28 cellular contexts compared by ENCODE assay signal in genomic region chr3:81496407-81497104, GRCh38.
"Had no signal": no experiment of that assay in that cellular context is flagged by ENCODE, and none has a peak within 500 bp of the region (broad histone marks: within the 10 kb centered on the region; RNA-seq: fewer than 3 reads in every experiment).

No MANE protein-coding gene starts in this region.

- H3K36me3 ChIP-seq: sigmoid colon, thyroid gland had no signal

- H3K9me3 ChIP-seq: left lung, neutrophil, sigmoid colon, stomach, thyroid gland had no signal

- H3K27ac ChIP-seq: left lung, neutrophil, sigmoid colon, stomach, thyroid gland had no signal

- ATAC-seq: activated CD8-positive, alpha-beta T cell treated with anti-CD3 and anti-CD28 coated beads for 36 hours; activated naive CD8-positive, alpha-beta T cell treated with anti-CD3 and anti-CD28 coated beads, Interleukin-2, amount 50 U/mL, for 24 hours; activated T-cell treated with anti-CD3 and anti-CD28 coated beads, Interleukin-2, amount 50 U/mL, for 4 hours; activated T-helper 17 cell treated with anti-CD3 and anti-CD28 coated beads, Interleukin-2, amount 50 U/mL, for 72 hours; effector memory CD8-positive, alpha-beta T cell; left lung; stimulated activated memory B cell treated with anti-CD40 and anti-IgM and Interleukin-4, amounts not matched to agents 10 μg/mL and 1 μg/mL and 100 μg/mL, for 72 hours; T-helper 17 cell had no signal

- H3K27me3 Mint-ChIP-seq: activated CD8-positive, alpha-beta T cell treated with anti-CD3 and anti-CD28 coated beads for 36 hours; activated naive CD8-positive, alpha-beta T cell treated with anti-CD3 and anti-CD28 coated beads, Interleukin-2, amount 50 U/mL, for 24 hours; activated T-helper 17 cell treated with anti-CD3 and anti-CD28 coated beads, Interleukin-2, amount 50 U/mL, for 72 hours; effector memory CD8-positive, alpha-beta T cell; naive B cell; stimulated activated memory B cell treated with anti-CD40 and anti-IgM and Interleukin-4, amounts not matched to agents 10 μg/mL and 1 μg/mL and 100 μg/mL, for 72 hours; T-helper 17 cell had no signal

- H3K27me3 ChIP-seq: left lung, neutrophil, sigmoid colon, stomach, thyroid gland had no signal

- DNase-seq: activated CD4-positive, alpha-beta T cell treated with anti-CD3 and anti-CD28 coated beads for 1 hour; activated CD4-positive, alpha-beta T cell treated with anti-CD3 and anti-CD28 coated beads, Interleukin-2, amount 50 U/mL, for 1 hour; activated CD8-positive, alpha-beta T cell treated with anti-CD3 and anti-CD28 coated beads for 36 hours; activated gamma-delta T cell treated with Interleukin-2 at 50 U/mL for 16 hours; activated naive CD4-positive, alpha-beta T cell treated with anti-CD3 and anti-CD28 coated beads, Interleukin-2, amount 50 U/mL, for 16 hours; activated naive CD8-positive, alpha-beta T cell treated with anti-CD3 and anti-CD28 coated beads, Interleukin-2, amount 50 U/mL, for 24 hours; activated T-cell treated with anti-CD3 and anti-CD28 coated beads, Interleukin-2, amount 50 U/mL, for 4 hours; anterior cingulate cortex; cortex of kidney; effector memory CD8-positive, alpha-beta T cell; head of caudate nucleus; hippocampal formation; left lung; naive B cell; nephron progenitor cell; sigmoid colon; small intestine; stimulated activated CD4-positive, alpha-beta T cell treated with anti-CD3 and anti-CD28 coated beads, Interleukin-1b, Interleukin-23, amount 100 ng/mL, for 48 hours; stimulated activated CD4-positive, alpha-beta T cell treated with anti-CD3 and anti-CD28 coated beads, Interleukin-4, amount 100 ng/mL, for 4 hours; stimulated activated CD8-positive, alpha-beta memory T cell treated with anti-CD3 and anti-CD28 coated beads, Interleukin-4, amount 100 ng/mL, for 48 hours; stomach; T-helper 17 cell; T1000; thyroid gland had no signal

- FAIRE-seq: small intestine had no signal

- H3K4me3 ChIP-seq: left lung, lung, sigmoid colon, stomach, thyroid gland had no signal

- H3K9me3 Mint-ChIP-seq: activated CD8-positive, alpha-beta T cell treated with anti-CD3 and anti-CD28 coated beads for 36 hours; activated naive CD8-positive, alpha-beta T cell treated with anti-CD3 and anti-CD28 coated beads, Interleukin-2, amount 50 U/mL, for 24 hours; activated T-cell treated with anti-CD3 and anti-CD28 coated beads, Interleukin-2, amount 50 U/mL, for 4 hours; activated T-helper 17 cell treated with anti-CD3 and anti-CD28 coated beads, Interleukin-2, amount 50 U/mL, for 72 hours; effector memory CD8-positive, alpha-beta T cell; naive B cell; stimulated activated memory B cell treated with anti-CD40 and anti-IgM and Interleukin-4, amounts not matched to agents 10 μg/mL and 1 μg/mL and 100 μg/mL, for 72 hours had no signal

- H3K4me1 ChIP-seq: thyroid gland had no signal

- H3K27ac Mint-ChIP-seq: activated CD8-positive, alpha-beta T cell treated with anti-CD3 and anti-CD28 coated beads for 36 hours; activated naive CD8-positive, alpha-beta T cell treated with anti-CD3 and anti-CD28 coated beads, Interleukin-2, amount 50 U/mL, for 24 hours; activated T-helper 17 cell treated with anti-CD3 and anti-CD28 coated beads, Interleukin-2, amount 50 U/mL, for 72 hours; effector memory CD8-positive, alpha-beta T cell; naive B cell; nephron progenitor cell; stimulated activated memory B cell treated with anti-CD40 and anti-IgM and Interleukin-4, amounts not matched to agents 10 μg/mL and 1 μg/mL and 100 μg/mL, for 72 hours; T-helper 17 cell had no signal

- H3K4me1 Mint-ChIP-seq: activated naive CD8-positive, alpha-beta T cell treated with anti-CD3 and anti-CD28 coated beads, Interleukin-2, amount 50 U/mL, for 24 hours; activated T-helper 17 cell treated with anti-CD3 and anti-CD28 coated beads, Interleukin-2, amount 50 U/mL, for 72 hours; naive B cell; nephron progenitor cell had no signal

- H3K4me3 Mint-ChIP-seq: activated CD8-positive, alpha-beta T cell treated with anti-CD3 and anti-CD28 coated beads for 36 hours; activated naive CD8-positive, alpha-beta T cell treated with anti-CD3 and anti-CD28 coated beads, Interleukin-2, amount 50 U/mL, for 24 hours; activated T-cell treated with anti-CD3 and anti-CD28 coated beads, Interleukin-2, amount 50 U/mL, for 4 hours; activated T-helper 17 cell treated with anti-CD3 and anti-CD28 coated beads, Interleukin-2, amount 50 U/mL, for 72 hours; effector memory CD8-positive, alpha-beta T cell; naive B cell; nephron progenitor cell; stimulated activated memory B cell treated with anti-CD40 and anti-IgM and Interleukin-4, amounts not matched to agents 10 μg/mL and 1 μg/mL and 100 μg/mL, for 72 hours; T-helper 17 cell had no signal
